14 cellular contexts compared by ENCODE assay signal in the genomic region with DNA sequence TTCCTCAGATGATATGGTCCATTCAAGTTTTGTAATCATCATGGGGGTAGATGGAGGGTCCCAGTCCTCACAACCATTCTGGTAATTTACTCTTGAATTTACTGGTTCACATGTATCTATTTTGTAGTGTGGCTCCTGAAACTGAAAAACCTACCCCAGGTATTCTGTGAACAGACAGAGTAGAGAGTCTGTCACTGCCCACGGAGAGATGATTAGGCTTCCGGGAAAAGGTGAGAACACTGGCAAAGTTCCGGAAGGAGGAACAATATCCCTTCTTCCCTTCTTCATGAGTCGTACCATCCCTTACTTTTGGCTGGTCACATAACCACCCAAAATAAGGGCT.
DNase-seq lines count a peak whose midpoint lies in the region; ATAC-seq, FAIRE-seq and TF ChIP-seq lines count a peak whose summit lies in the region.
"Had no signal": no experiment of that assay in that cellular context is flagged by ENCODE, and none has a peak within 500 bp of the region (broad histone marks: within the 10 kb centered on the region; RNA-seq: fewer than 3 reads in every experiment).

No MANE protein-coding gene starts in this region.

- DNase-seq in keratinocyte (ENCODE audit: low read depth, low spot score) (no peak), cerebellar nuclear complex (lab: John Stamatoyannopoulos, UW) (no peak), NCI-H2081 (lab: John Stamatoyannopoulos, UW) (no peak), NCI-H774 (lab: John Stamatoyannopoulos, UW) (no peak), T1000 (lab: John Stamatoyannopoulos, UW) (no peak)
- DNase-seq: DND-41, HCEC 1CT, NCI-H1436 treated with DMSO at 0.1 percent for 48 hours, small intestine, upper lobe of left lung had no signal

- peak; percentile 35 for ATAC-seq in GM18867 (IDR thresholded peaks at IDR 0.05; ENCODE audit: unreplicated experiment)
- ATAC-seq in GM21528 (IDR thresholded peaks at IDR 0.05; ENCODE audit: low FRiP score, unreplicated experiment), result peak; percentile 24
- ATAC-seq in HG03439 (IDR thresholded peaks at IDR 0.05; ENCODE audit: unreplicated experiment), result peak; percentile 30

- H3K4me1 ChIP-seq in keratinocyte (ENCODE audit: control insufficient read depth, extremely low read depth, insufficient read depth, low read length), result peaks cover 13% of the 10 kb centered on the region

- FAIRE-seq in keratinocyte (lab: Jason Lieb, UNC), result no peak
- FAIRE-seq: islet of Langerhans, small intestine had no signal

- no peaks in the 10 kb centered on the region for H3K9me1 ChIP-seq in keratinocyte (ENCODE audit: control insufficient read depth, extremely low read depth, insufficient read depth, low read length)

- H4K20me1 ChIP-seq in keratinocyte (ENCODE audit: control insufficient read depth, extremely low read depth, insufficient read depth, low read length), result no peaks in the 10 kb centered on the region

- H3K79me2 ChIP-seq in keratinocyte (ENCODE audit: control insufficient read depth, insufficient read depth, low read length), result no peaks in the 10 kb centered on the region

- H3K36me3 ChIP-seq in keratinocyte (ENCODE audit: control insufficient read depth in 2 of 2, extremely low read depth in 1 of 2, insufficient read depth in 2 of 2, low read length in 2 of 2), result no peaks in the 10 kb centered on the region
- H3K36me3 ChIP-seq: upper lobe of left lung had no signal

- H2AFZ ChIP-seq in keratinocyte (ENCODE audit: control insufficient read depth, low read length), result no peak overlapping the region

- no peak overlapping the region for H3K9ac ChIP-seq in keratinocyte (ENCODE audit: control insufficient read depth, extremely low read depth, insufficient read depth, low read length)

- no peak for TF ChIP-seq CTCF in keratinocyte (optimal IDR thresholded peaks at IDR 0.05 in 1 of 3, IDR thresholded peaks at IDR 0.05 in 1 of 3, conservative IDR thresholded peaks at IDR 0.05 in 1 of 3; ENCODE audit: extremely low read depth in 1 of 3, insufficient read depth in 2 of 3, low read length in 3 of 3)

- no peaks in the 10 kb centered on the region for H3K9me3 ChIP-seq in keratinocyte (ENCODE audit: control insufficient read depth, low read depth, low read length)
- H3K9me3 ChIP-seq: upper lobe of left lung had no signal

- H3K27ac ChIP-seq in keratinocyte (ENCODE audit: control insufficient read depth, insufficient read depth, low read length), result peak overlapping the region; percentile 2

- dilution Hi-C loops in keratinocyte (cut with MboI; ENCODE audit: extremely low pct_ligation_motif_present, low sequenced_read_pairs), result no loop called here

- no peak overlapping the region for H3K4me2 ChIP-seq in keratinocyte (ENCODE audit: control insufficient read depth, extremely low read depth, insufficient read depth, low read depth, low read length)

- no peak overlapping the region for H3K4me3 ChIP-seq in keratinocyte (ENCODE audit: control insufficient read depth in 2 of 3, extremely low read depth in 1 of 3, insufficient read depth in 2 of 3, low read depth in 1 of 3, low read length in 3 of 3)
- H3K4me3 ChIP-seq: upper lobe of left lung had no signal

- H3K27me3 ChIP-seq in keratinocyte (ENCODE audit: control insufficient read depth, extremely low read depth, insufficient read depth, low read length), result no peaks in the 10 kb centered on the region
- H3K27me3 ChIP-seq: upper lobe of left lung had no signal
